Comparison of ENCODE assay signal across 2 cellular contexts in the genomic region with DNA sequence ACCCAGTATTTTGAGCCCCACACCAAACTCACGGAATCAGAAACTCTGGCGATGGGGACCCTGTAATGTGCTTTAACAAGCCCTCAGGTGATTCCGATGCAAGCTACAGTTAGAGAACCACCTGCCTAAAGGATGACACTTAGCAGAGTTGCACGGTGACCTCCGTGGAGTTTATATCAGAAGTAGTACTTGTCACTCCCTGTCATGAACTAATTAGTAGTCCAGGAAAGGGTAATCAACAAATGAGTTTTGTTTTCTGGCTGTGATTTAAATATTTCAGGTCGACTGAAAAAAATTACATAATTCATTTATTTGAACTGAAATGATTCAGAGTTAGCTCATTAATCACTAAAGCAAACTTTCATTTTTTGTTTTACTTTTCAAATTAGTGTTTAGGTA.
TF ChIP-seq lines count a peak whose summit lies in the region.

No MANE protein-coding gene starts in this region.

TF ChIP-seq in SK-N-SH, 30 proteins besides CTCF, POLR2A, EP300 and RAD21:
- TF ChIP-seq FOXJ3 (CRISPR knock-in tag; IDR thresholded peaks at IDR 0.05) (no peak), FOSL2 (IDR thresholded peaks at IDR 0.05; ENCODE audit: borderline replicate concordance, low read depth) (no peak), TAF1 (IDR thresholded peaks at IDR 0.05; ENCODE audit: borderline replicate concordance, low read depth, low read length) (no peak), NRF1 (IDR thresholded peaks at IDR 0.05; ENCODE audit: low read depth, low read length) (no peak), ELF1 (IDR thresholded peaks at IDR 0.05) (no peak), POLR2AphosphoS5 (IDR thresholded peaks at IDR 0.05; ENCODE audit: low read depth, low read length) (no peak), EZH2phosphoT487 (IDR thresholded peaks at IDR 0.05; ENCODE audit: borderline replicate concordance, low read depth) (no peak), RFX5 (IDR thresholded peaks at IDR 0.05; ENCODE audit: low read length) (no peak), MXI1 (IDR thresholded peaks at IDR 0.05; ENCODE audit: low read depth, low read length) (no peak), TEAD4 (IDR thresholded peaks at IDR 0.05; ENCODE audit: borderline replicate concordance, insufficient read depth) (no peak), FOXM1 (IDR thresholded peaks at IDR 0.05; ENCODE audit: low read depth) (no peak)
- TF ChIP-seq, protein P1, sequence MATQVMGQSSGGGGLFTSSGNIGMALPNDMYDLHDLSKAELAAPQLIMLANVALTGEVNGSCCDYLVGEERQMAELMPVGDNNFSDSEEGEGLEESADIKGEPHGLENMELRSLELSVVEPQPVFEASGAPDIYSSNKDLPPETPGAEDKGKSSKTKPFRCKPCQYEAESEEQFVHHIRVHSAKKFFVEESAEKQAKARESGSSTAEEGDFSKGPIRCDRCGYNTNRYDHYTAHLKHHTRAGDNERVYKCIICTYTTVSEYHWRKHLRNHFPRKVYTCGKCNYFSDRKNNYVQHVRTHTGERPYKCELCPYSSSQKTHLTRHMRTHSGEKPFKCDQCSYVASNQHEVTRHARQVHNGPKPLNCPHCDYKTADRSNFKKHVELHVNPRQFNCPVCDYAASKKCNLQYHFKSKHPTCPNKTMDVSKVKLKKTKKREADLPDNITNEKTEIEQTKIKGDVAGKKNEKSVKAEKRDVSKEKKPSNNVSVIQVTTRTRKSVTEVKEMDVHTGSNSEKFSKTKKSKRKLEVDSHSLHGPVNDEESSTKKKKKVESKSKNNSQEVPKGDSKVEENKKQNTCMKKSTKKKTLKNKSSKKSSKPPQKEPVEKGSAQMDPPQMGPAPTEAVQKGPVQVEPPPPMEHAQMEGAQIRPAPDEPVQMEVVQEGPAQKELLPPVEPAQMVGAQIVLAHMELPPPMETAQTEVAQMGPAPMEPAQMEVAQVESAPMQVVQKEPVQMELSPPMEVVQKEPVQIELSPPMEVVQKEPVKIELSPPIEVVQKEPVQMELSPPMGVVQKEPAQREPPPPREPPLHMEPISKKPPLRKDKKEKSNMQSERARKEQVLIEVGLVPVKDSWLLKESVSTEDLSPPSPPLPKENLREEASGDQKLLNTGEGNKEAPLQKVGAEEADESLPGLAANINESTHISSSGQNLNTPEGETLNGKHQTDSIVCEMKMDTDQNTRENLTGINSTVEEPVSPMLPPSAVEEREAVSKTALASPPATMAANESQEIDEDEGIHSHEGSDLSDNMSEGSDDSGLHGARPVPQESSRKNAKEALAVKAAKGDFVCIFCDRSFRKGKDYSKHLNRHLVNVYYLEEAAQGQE (IDR thresholded peaks at IDR 0.05; ENCODE audit: low read depth, low read length) = no peak
- TF ChIP-seq, protein P2, sequence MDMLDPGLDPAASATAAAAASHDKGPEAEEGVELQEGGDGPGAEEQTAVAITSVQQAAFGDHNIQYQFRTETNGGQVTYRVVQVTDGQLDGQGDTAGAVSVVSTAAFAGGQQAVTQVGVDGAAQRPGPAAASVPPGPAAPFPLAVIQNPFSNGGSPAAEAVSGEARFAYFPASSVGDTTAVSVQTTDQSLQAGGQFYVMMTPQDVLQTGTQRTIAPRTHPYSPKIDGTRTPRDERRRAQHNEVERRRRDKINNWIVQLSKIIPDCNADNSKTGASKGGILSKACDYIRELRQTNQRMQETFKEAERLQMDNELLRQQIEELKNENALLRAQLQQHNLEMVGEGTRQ (IDR thresholded peaks at IDR 0.05; ENCODE audit: borderline replicate concordance, low read depth, low read length) = no peak
- TF ChIP-seq, protein P3, sequence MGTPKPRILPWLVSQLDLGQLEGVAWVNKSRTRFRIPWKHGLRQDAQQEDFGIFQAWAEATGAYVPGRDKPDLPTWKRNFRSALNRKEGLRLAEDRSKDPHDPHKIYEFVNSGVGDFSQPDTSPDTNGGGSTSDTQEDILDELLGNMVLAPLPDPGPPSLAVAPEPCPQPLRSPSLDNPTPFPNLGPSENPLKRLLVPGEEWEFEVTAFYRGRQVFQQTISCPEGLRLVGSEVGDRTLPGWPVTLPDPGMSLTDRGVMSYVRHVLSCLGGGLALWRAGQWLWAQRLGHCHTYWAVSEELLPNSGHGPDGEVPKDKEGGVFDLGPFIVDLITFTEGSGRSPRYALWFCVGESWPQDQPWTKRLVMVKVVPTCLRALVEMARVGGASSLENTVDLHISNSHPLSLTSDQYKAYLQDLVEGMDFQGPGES (IDR thresholded peaks at IDR 0.05; ENCODE audit: low read depth, low read length) = no peak

TF ChIP-seq in SK-N-SH treated with all-trans-retinoic acid at 6 μM for 48 hours, 23 proteins besides CTCF, POLR2A, EP300 and RAD21:
- TF ChIP-seq, protein P4, sequence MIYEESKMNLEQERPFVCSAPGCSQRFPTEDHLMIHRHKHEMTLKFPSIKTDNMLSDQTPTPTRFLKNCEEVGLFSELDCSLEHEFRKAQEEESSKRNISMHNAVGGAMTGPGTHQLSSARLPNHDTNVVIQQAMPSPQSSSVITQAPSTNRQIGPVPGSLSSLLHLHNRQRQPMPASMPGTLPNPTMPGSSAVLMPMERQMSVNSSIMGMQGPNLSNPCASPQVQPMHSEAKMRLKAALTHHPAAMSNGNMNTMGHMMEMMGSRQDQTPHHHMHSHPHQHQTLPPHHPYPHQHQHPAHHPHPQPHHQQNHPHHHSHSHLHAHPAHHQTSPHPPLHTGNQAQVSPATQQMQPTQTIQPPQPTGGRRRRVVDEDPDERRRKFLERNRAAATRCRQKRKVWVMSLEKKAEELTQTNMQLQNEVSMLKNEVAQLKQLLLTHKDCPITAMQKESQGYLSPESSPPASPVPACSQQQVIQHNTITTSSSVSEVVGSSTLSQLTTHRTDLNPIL (CRISPR knock-in tag; IDR thresholded peaks at IDR 0.05; ENCODE audit: low read depth) = no peak
- no peak for TF ChIP-seq ZFP3 (CRISPR knock-in tag; IDR thresholded peaks at IDR 0.05)
- TF ChIP-seq ISL1 (CRISPR knock-in tag; IDR thresholded peaks at IDR 0.05) = no peak
- no peak for TF ChIP-seq ARNTL (CRISPR knock-in tag; IDR thresholded peaks at IDR 0.05; ENCODE audit: borderline replicate concordance, low read depth)
- TF ChIP-seq, protein P5, sequence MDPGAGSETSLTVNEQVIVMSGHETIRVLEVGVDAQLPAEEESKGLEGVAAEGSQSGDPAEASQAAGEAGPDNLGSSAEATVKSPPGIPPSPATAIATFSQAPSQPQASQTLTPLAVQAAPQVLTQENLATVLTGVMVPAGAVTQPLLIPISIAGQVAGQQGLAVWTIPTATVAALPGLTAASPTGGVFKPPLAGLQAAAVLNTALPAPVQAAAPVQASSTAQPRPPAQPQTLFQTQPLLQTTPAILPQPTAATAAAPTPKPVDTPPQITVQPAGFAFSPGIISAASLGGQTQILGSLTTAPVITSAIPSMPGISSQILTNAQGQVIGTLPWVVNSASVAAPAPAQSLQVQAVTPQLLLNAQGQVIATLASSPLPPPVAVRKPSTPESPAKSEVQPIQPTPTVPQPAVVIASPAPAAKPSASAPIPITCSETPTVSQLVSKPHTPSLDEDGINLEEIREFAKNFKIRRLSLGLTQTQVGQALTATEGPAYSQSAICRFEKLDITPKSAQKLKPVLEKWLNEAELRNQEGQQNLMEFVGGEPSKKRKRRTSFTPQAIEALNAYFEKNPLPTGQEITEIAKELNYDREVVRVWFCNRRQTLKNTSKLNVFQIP (CRISPR knock-in tag; IDR thresholded peaks at IDR 0.05; ENCODE audit: borderline replicate concordance, low read depth) = no peak
- TF ChIP-seq ZC3H10 (CRISPR knock-in tag; IDR thresholded peaks at IDR 0.05) = no peak
- TF ChIP-seq, protein P6, sequence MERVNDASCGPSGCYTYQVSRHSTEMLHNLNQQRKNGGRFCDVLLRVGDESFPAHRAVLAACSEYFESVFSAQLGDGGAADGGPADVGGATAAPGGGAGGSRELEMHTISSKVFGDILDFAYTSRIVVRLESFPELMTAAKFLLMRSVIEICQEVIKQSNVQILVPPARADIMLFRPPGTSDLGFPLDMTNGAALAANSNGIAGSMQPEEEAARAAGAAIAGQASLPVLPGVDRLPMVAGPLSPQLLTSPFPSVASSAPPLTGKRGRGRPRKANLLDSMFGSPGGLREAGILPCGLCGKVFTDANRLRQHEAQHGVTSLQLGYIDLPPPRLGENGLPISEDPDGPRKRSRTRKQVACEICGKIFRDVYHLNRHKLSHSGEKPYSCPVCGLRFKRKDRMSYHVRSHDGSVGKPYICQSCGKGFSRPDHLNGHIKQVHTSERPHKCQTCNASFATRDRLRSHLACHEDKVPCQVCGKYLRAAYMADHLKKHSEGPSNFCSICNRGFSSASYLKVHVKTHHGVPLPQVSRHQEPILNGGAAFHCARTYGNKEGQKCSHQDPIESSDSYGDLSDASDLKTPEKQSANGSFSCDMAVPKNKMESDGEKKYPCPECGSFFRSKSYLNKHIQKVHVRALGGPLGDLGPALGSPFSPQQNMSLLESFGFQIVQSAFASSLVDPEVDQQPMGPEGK (CRISPR knock-in tag; IDR thresholded peaks at IDR 0.05; ENCODE audit: borderline replicate concordance) = no peak
- no peak for TF ChIP-seq SNAI2 (CRISPR knock-in tag; IDR thresholded peaks at IDR 0.05)
- no peak for TF ChIP-seq PPARA (CRISPR knock-in tag; IDR thresholded peaks at IDR 0.05; ENCODE audit: borderline replicate concordance)
- TF ChIP-seq CSDC2 (CRISPR knock-in tag; IDR thresholded peaks at IDR 0.05) = no peak
- TF ChIP-seq ZNF565 (CRISPR knock-in tag; conservative IDR thresholded peaks at IDR 0.05; ENCODE audit: low read depth) = no peak
- TF ChIP-seq RARB (CRISPR knock-in tag; IDR thresholded peaks at IDR 0.05) = no peak
- no peak for TF ChIP-seq ESRRG (CRISPR knock-in tag; IDR thresholded peaks at IDR 0.05)
- no peak for TF ChIP-seq GLIS3 (CRISPR knock-in tag; IDR thresholded peaks at IDR 0.05)
TF ChIP-seq in SK-N-SH treated with all-trans-retinoic acid at 6 μM for 48 hours: peak in this region for 0.
